Comparison of ENCODE assay signal across 1 cellular context in the genomic region with DNA sequence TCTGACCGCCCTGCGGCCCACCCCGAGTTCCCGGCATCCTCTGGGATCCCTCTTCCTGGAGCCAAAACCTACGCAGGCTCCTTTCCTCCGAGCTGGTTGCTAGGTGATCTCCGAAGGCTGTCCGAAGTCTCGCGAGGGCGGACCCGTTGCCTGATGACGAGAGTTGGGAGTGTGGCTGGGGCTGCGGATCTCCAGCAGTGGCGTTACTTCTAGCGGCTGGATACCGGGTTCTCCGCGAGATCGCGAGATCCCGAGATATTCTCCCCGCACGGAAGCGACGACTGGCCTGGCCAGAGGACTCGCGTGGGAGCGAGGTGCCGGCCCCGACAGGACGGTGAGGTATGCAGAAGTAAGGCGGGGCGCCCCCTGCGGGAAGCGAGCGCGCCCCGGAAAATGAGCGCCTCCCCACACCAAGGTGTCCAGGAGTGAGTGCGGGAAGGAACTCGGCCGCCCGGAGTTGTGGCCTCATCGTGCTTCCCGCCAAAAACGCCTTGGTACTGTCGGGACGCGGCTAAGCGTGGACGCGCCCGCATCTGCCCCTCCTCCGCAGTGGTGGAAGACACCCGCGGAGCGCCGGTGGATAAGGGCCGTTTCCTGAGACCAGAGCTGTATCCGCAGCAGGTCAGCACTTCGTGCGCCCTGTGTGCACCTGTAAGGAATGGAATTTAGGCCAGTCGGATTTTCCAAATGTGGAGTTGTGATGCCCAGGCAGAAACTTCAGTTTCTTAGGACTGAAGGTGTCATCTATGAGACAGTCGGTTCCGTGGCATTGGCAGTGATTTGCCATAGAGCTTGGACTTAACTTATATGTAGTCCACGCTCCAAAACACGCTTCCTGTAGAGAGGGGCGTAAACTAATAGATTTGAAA.
A peak's percentile ranks its signal among the peaks of the same experiment; 100 is the strongest.
TF ChIP-seq lines count a peak whose summit lies in the region.

A gene (plus strand): TSS at position 146 of the 869 bp plus-strand sequence. CDS start 1,426 bp downstream, outside the sequence.

TF ChIP-seq in HepG2, 621 proteins besides CTCF, POLR2A, EP300 and RAD21 (continued from another document and continues in another):
- TF ChIP-seq, protein P1, sequence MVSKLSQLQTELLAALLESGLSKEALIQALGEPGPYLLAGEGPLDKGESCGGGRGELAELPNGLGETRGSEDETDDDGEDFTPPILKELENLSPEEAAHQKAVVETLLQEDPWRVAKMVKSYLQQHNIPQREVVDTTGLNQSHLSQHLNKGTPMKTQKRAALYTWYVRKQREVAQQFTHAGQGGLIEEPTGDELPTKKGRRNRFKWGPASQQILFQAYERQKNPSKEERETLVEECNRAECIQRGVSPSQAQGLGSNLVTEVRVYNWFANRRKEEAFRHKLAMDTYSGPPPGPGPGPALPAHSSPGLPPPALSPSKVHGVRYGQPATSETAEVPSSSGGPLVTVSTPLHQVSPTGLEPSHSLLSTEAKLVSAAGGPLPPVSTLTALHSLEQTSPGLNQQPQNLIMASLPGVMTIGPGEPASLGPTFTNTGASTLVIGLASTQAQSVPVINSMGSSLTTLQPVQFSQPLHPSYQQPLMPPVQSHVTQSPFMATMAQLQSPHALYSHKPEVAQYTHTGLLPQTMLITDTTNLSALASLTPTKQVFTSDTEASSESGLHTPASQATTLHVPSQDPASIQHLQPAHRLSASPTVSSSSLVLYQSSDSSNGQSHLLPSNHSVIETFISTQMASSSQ (IDR thresholded peaks at IDR 0.05; ENCODE audit: low read depth) = 0 out of 2 replicates have a peak, but pooled peaks have one; percentile 14
- TF ChIP-seq, protein P1 (CRISPR knock-in tag; IDR thresholded peaks at IDR 0.05; ENCODE audit: borderline replicate concordance) = peak; percentile 80; the same call in 1 of the 2 replicates
- TF ChIP-seq ZSCAN12 (CRISPR knock-in tag; IDR thresholded peaks at IDR 0.05) = no peak
- TF ChIP-seq, protein P2, sequence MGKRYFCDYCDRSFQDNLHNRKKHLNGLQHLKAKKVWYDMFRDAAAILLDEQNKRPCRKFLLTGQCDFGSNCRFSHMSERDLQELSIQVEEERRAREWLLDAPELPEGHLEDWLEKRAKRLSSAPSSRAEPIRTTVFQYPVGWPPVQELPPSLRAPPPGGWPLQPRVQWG (CRISPR knock-in tag; IDR thresholded peaks at IDR 0.05; ENCODE audit: borderline replicate concordance, low read depth) = no peak
- TF ChIP-seq ELF3 (CRISPR knock-in tag; IDR thresholded peaks at IDR 0.05) = peak; percentile 26
- TF ChIP-seq IKZF4 (CRISPR knock-in tag; IDR thresholded peaks at IDR 0.05; ENCODE audit: borderline replicate concordance, low read depth, not compliant biosample characterization) = no peak
- TF ChIP-seq NFATC3 (CRISPR knock-in tag; IDR thresholded peaks at IDR 0.05) = no peak
- no peak for TF ChIP-seq SOX6 (IDR thresholded peaks at IDR 0.05)
- peak; percentile 74 for TF ChIP-seq SOX6 (CRISPR knock-in tag; IDR thresholded peaks at IDR 0.05)
- TF ChIP-seq ZNF605 (CRISPR knock-in tag; IDR thresholded peaks at IDR 0.05) = peak; percentile 52; the same call in 1 of the 2 replicates
- TF ChIP-seq ESRRA (CRISPR knock-in tag; IDR thresholded peaks at IDR 0.05; ENCODE audit: low read depth) = peak; percentile 39; the same call in 1 of the 2 replicates
- TF ChIP-seq, protein P3, sequence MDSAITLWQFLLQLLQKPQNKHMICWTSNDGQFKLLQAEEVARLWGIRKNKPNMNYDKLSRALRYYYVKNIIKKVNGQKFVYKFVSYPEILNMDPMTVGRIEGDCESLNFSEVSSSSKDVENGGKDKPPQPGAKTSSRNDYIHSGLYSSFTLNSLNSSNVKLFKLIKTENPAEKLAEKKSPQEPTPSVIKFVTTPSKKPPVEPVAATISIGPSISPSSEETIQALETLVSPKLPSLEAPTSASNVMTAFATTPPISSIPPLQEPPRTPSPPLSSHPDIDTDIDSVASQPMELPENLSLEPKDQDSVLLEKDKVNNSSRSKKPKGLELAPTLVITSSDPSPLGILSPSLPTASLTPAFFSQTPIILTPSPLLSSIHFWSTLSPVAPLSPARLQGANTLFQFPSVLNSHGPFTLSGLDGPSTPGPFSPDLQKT (CRISPR knock-in tag; IDR thresholded peaks at IDR 0.05; ENCODE audit: borderline replicate concordance) = no peak
- TF ChIP-seq ZNF546 (CRISPR knock-in tag; conservative IDR thresholded peaks at IDR 0.05) = 0 out of 2 replicates have a peak, but pooled peaks have one; percentile 41
- TF ChIP-seq, protein P4, sequence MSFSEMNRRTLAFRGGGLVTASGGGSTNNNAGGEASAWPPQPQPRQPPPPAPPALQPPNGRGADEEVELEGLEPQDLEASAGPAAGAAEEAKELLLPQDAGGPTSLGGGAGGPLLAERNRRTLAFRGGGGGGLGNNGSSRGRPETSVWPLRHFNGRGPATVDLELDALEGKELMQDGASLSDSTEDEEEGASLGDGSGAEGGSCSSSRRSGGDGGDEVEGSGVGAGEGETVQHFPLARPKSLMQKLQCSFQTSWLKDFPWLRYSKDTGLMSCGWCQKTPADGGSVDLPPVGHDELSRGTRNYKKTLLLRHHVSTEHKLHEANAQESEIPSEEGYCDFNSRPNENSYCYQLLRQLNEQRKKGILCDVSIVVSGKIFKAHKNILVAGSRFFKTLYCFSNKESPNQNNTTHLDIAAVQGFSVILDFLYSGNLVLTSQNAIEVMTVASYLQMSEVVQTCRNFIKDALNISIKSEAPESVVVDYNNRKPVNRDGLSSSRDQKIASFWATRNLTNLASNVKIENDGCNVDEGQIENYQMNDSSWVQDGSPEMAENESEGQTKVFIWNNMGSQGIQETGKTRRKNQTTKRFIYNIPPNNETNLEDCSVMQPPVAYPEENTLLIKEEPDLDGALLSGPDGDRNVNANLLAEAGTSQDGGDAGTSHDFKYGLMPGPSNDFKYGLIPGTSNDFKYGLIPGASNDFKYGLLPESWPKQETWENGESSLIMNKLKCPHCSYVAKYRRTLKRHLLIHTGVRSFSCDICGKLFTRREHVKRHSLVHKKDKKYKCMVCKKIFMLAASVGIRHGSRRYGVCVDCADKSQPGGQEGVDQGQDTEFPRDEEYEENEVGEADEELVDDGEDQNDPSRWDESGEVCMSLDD (CRISPR knock-in tag; IDR thresholded peaks at IDR 0.05; ENCODE audit: borderline replicate concordance) = no peak
- TF ChIP-seq ZBTB8A (CRISPR knock-in tag; IDR thresholded peaks at IDR 0.05; ENCODE audit: borderline replicate concordance, low read depth) = peak; percentile 83; the same call in 1 of the 2 replicates
- TF ChIP-seq ZNF879 (CRISPR knock-in tag; IDR thresholded peaks at IDR 0.05) = peak; percentile 75; the same call in 1 of the 2 replicates
- peak; percentile 88 for TF ChIP-seq ZNF564 (CRISPR knock-in tag; IDR thresholded peaks at IDR 0.05)
- TF ChIP-seq CEBPB (IDR thresholded peaks at IDR 0.05; ENCODE audit: borderline replicate concordance, low read depth, low read length) = no peak
- TF ChIP-seq NONO (IDR thresholded peaks at IDR 0.05) = no peak
- no peak; the same call in 1 of the 2 replicates for TF ChIP-seq NONO (CRISPR knock-in tag; conservative IDR thresholded peaks at IDR 0.05)
- peak; percentile 79 for TF ChIP-seq ZNF749 (CRISPR knock-in tag; IDR thresholded peaks at IDR 0.05; ENCODE audit: borderline replicate concordance)
- TF ChIP-seq, protein P5, sequence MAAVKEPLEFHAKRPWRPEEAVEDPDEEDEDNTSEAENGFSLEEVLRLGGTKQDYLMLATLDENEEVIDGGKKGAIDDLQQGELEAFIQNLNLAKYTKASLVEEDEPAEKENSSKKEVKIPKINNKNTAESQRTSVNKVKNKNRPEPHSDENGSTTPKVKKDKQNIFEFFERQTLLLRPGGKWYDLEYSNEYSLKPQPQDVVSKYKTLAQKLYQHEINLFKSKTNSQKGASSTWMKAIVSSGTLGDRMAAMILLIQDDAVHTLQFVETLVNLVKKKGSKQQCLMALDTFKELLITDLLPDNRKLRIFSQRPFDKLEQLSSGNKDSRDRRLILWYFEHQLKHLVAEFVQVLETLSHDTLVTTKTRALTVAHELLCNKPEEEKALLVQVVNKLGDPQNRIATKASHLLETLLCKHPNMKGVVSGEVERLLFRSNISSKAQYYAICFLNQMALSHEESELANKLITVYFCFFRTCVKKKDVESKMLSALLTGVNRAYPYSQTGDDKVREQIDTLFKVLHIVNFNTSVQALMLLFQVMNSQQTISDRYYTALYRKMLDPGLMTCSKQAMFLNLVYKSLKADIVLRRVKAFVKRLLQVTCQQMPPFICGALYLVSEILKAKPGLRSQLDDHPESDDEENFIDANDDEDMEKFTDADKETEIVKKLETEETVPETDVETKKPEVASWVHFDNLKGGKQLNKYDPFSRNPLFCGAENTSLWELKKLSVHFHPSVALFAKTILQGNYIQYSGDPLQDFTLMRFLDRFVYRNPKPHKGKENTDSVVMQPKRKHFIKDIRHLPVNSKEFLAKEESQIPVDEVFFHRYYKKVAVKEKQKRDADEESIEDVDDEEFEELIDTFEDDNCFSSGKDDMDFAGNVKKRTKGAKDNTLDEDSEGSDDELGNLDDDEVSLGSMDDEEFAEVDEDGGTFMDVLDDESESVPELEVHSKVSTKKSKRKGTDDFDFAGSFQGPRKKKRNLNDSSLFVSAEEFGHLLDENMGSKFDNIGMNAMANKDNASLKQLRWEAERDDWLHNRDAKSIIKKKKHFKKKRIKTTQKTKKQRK (IDR thresholded peaks at IDR 0.05; ENCODE audit: low read length) = no peak
- no peak for TF ChIP-seq ZNF44 (CRISPR knock-in tag; IDR thresholded peaks at IDR 0.05)
- TF ChIP-seq, protein P6, sequence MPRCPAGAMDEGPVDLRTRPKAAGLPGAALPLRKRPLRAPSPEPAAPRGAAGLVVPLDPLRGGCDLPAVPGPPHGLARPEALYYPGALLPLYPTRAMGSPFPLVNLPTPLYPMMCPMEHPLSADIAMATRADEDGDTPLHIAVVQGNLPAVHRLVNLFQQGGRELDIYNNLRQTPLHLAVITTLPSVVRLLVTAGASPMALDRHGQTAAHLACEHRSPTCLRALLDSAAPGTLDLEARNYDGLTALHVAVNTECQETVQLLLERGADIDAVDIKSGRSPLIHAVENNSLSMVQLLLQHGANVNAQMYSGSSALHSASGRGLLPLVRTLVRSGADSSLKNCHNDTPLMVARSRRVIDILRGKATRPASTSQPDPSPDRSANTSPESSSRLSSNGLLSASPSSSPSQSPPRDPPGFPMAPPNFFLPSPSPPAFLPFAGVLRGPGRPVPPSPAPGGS (CRISPR knock-in tag; IDR thresholded peaks at IDR 0.05) = 0 out of 2 replicates have a peak, but pooled peaks have one; percentile 67
- no peak for TF ChIP-seq LCORL (IDR thresholded peaks at IDR 0.05)
- peak; percentile 76 for TF ChIP-seq LCORL (CRISPR knock-in tag; IDR thresholded peaks at IDR 0.05)
- TF ChIP-seq AGO1 (IDR thresholded peaks at IDR 0.05; ENCODE audit: low read depth, low read length, poor library complexity, severe bottlenecking) = no peak
- TF ChIP-seq HES4 (CRISPR knock-in tag; IDR thresholded peaks at IDR 0.05; ENCODE audit: borderline replicate concordance) = no peak
- no peak for TF ChIP-seq MZF1 (CRISPR knock-in tag; IDR thresholded peaks at IDR 0.05; ENCODE audit: borderline replicate concordance)
- no peak for TF ChIP-seq ZNF326 (CRISPR knock-in tag; IDR thresholded peaks at IDR 0.05; ENCODE audit: borderline replicate concordance)
- peak; percentile 33; the same call in 1 of the 2 replicates for TF ChIP-seq ZBTB42 (CRISPR knock-in tag; IDR thresholded peaks at IDR 0.05)
- peak; percentile 17; the same call in 1 of the 2 replicates for TF ChIP-seq ZIK1 (CRISPR knock-in tag; IDR thresholded peaks at IDR 0.05; ENCODE audit: borderline replicate concordance, low read depth)
- no peak for TF ChIP-seq ZSCAN30 (CRISPR knock-in tag; IDR thresholded peaks at IDR 0.05)
- TF ChIP-seq, protein P7, sequence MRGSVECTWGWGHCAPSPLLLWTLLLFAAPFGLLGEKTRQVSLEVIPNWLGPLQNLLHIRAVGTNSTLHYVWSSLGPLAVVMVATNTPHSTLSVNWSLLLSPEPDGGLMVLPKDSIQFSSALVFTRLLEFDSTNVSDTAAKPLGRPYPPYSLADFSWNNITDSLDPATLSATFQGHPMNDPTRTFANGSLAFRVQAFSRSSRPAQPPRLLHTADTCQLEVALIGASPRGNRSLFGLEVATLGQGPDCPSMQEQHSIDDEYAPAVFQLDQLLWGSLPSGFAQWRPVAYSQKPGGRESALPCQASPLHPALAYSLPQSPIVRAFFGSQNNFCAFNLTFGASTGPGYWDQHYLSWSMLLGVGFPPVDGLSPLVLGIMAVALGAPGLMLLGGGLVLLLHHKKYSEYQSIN (CRISPR knock-in tag; IDR thresholded peaks at IDR 0.05; ENCODE audit: borderline replicate concordance) = no peak
- peak; percentile 52; the same call in 1 of the 2 replicates for TF ChIP-seq KLF13 (CRISPR knock-in tag; IDR thresholded peaks at IDR 0.05)
- TF ChIP-seq ZNF30 (CRISPR knock-in tag; IDR thresholded peaks at IDR 0.05) = peak; percentile 84; the same call in 1 of the 2 replicates
- no peak for TF ChIP-seq ZNF282 (IDR thresholded peaks at IDR 0.05; ENCODE audit: partially characterized antibody)
- peak; percentile 58; the same call in 1 of the 2 replicates for TF ChIP-seq WIZ (CRISPR knock-in tag; IDR thresholded peaks at IDR 0.05)
- TF ChIP-seq RFXAP (CRISPR knock-in tag; IDR thresholded peaks at IDR 0.05; ENCODE audit: borderline replicate concordance) = peak; percentile 78; the same call in 1 of the 2 replicates
- TF ChIP-seq ZC3H4 (CRISPR knock-in tag; IDR thresholded peaks at IDR 0.05; ENCODE audit: borderline replicate concordance) = no peak
- no peak for TF ChIP-seq HOXA9 (CRISPR knock-in tag; IDR thresholded peaks at IDR 0.05; ENCODE audit: borderline replicate concordance)
- TF ChIP-seq, protein P8, sequence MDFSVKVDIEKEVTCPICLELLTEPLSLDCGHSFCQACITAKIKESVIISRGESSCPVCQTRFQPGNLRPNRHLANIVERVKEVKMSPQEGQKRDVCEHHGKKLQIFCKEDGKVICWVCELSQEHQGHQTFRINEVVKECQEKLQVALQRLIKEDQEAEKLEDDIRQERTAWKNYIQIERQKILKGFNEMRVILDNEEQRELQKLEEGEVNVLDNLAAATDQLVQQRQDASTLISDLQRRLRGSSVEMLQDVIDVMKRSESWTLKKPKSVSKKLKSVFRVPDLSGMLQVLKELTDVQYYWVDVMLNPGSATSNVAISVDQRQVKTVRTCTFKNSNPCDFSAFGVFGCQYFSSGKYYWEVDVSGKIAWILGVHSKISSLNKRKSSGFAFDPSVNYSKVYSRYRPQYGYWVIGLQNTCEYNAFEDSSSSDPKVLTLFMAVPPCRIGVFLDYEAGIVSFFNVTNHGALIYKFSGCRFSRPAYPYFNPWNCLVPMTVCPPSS (IDR thresholded peaks at IDR 0.05) = no peak
- no peak for TF ChIP-seq ZNF101 (CRISPR knock-in tag; IDR thresholded peaks at IDR 0.05; ENCODE audit: borderline replicate concordance, low read depth)
- TF ChIP-seq MIER2 (CRISPR knock-in tag; IDR thresholded peaks at IDR 0.05) = 0 out of 2 replicates have a peak, but pooled peaks have one; percentile 7
- TF ChIP-seq CBX5 (CRISPR knock-in tag; IDR thresholded peaks at IDR 0.05; ENCODE audit: borderline replicate concordance) = peak; percentile 88; the same call in 1 of the 2 replicates
- TF ChIP-seq EEA1 (CRISPR knock-in tag; IDR thresholded peaks at IDR 0.05; ENCODE audit: borderline replicate concordance) = peak; percentile 85; the same call in 1 of the 2 replicates
- no peak for TF ChIP-seq ARNT (IDR thresholded peaks at IDR 0.05)
